In the genomic region with DNA sequence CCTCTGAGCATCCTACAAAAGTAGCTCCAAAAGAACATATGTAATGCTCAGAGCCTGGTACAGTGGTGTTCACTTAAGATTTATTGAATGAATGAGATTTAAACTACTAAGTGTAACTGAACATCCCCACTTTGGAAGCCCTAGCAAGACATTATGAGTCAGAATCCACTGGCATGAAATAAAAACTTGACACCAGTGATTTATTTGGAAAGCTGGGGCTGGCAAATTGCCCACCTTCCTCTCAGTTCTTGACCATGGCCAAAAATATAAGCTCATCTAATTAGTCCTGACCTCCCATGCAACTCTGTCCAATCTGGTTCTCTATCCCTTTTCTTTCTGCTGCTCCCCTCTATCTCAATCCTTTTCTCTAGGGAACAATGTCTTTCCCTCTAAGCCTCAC, we compare ENCODE assay signal across 1 cellular context.
TF ChIP-seq lines count a peak whose summit lies in the region.

No MANE protein-coding gene starts in this region.

TF ChIP-seq in SK-N-SH treated with all-trans-retinoic acid at 6 μM for 48 hours, 23 proteins besides CTCF, POLR2A, EP300 and RAD21 (continued from another document):
- TF ChIP-seq, protein P1, sequence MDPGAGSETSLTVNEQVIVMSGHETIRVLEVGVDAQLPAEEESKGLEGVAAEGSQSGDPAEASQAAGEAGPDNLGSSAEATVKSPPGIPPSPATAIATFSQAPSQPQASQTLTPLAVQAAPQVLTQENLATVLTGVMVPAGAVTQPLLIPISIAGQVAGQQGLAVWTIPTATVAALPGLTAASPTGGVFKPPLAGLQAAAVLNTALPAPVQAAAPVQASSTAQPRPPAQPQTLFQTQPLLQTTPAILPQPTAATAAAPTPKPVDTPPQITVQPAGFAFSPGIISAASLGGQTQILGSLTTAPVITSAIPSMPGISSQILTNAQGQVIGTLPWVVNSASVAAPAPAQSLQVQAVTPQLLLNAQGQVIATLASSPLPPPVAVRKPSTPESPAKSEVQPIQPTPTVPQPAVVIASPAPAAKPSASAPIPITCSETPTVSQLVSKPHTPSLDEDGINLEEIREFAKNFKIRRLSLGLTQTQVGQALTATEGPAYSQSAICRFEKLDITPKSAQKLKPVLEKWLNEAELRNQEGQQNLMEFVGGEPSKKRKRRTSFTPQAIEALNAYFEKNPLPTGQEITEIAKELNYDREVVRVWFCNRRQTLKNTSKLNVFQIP (CRISPR knock-in tag; IDR thresholded peaks at IDR 0.05; ENCODE audit: borderline replicate concordance, low read depth) = no peak
